1 cellular context compared by ENCODE assay signal in genomic region chr6:33204415-33205171, GRCh38.
TF ChIP-seq lines count a peak whose summit lies in the region.

HSD17B8 (plus strand) TSS chr6:33204655; CDS start chr6:33204669, 14 bp downstream.

TF ChIP-seq in K562, 482 proteins besides CTCF, POLR2A, EP300 and RAD21 (continued from another document and continues in another):
- peak; percentile 45; the same call in 1 of the 2 replicates for TF ChIP-seq EP400 (IDR thresholded peaks at IDR 0.05)
- TF ChIP-seq BCOR (IDR thresholded peaks at IDR 0.05) = no peak
- no peak for TF ChIP-seq ARID3A (IDR thresholded peaks at IDR 0.05; ENCODE audit: borderline replicate concordance, low read depth, low read length)
- TF ChIP-seq ZNF785 (CRISPR knock-in tag; IDR thresholded peaks at IDR 0.05) = no peak
- peak; percentile 85 to 86 for TF ChIP-seq NRF1 (conservative IDR thresholded peaks at IDR 0.05 in 1 of 2, IDR thresholded peaks at IDR 0.05 in 1 of 2)
- no peak for TF ChIP-seq FOXJ3 (CRISPR knock-in tag; IDR thresholded peaks at IDR 0.05)
- TF ChIP-seq JUN (IDR thresholded peaks at IDR 0.05; ENCODE audit: borderline replicate concordance, low read depth, low read length) = no peak
- no peak for TF ChIP-seq JUN (CRISPR knock-in tag; IDR thresholded peaks at IDR 0.05; ENCODE audit: borderline replicate concordance)
- TF ChIP-seq ZNF280B (CRISPR knock-in tag; IDR thresholded peaks at IDR 0.05) = no peak; the same call in 1 of the 2 replicates
- TF ChIP-seq RBM25 (IDR thresholded peaks at IDR 0.05; ENCODE audit: low read depth, low read length, severe bottlenecking) = peak; percentile 46
- peak; percentile 5 for TF ChIP-seq CTCFL (IDR thresholded peaks at IDR 0.05; ENCODE audit: borderline replicate concordance, insufficient read depth, low read depth, low read length, poor library complexity, severe bottlenecking)
- no peak for TF ChIP-seq PATZ1 (CRISPR knock-in tag; IDR thresholded peaks at IDR 0.05; ENCODE audit: borderline replicate concordance)
- no peak for TF ChIP-seq SMARCE1 (IDR thresholded peaks at IDR 0.05)
- no peak for TF ChIP-seq FOXA3 (CRISPR knock-in tag; conservative IDR thresholded peaks at IDR 0.05 in 1 of 2, IDR thresholded peaks at IDR 0.05 in 1 of 2)
- TF ChIP-seq CBX3 (IDR thresholded peaks at IDR 0.05; ENCODE audit: borderline replicate concordance in 1 of 2, low read length in 2 of 2) = 0 out of 3 replicates have a peak, but pooled peaks of 1 of the 2 experiments have one; percentile 8
- no peak for TF ChIP-seq MTF1 (CRISPR knock-in tag; IDR thresholded peaks at IDR 0.05; ENCODE audit: borderline replicate concordance)
- no peak; the same call in 1 of the 2 replicates for TF ChIP-seq ZNF609 (CRISPR knock-in tag; IDR thresholded peaks at IDR 0.05; ENCODE audit: borderline replicate concordance)
- TF ChIP-seq CEBPZ (IDR thresholded peaks at IDR 0.05; ENCODE audit: borderline replicate concordance, low read depth, low read length) = no peak
- TF ChIP-seq GTF2E2 (tag; IDR thresholded peaks at IDR 0.05) = no peak
- TF ChIP-seq IRF1 (CRISPR knock-in tag; IDR thresholded peaks at IDR 0.05; ENCODE audit: borderline replicate concordance) = no peak
- TF ChIP-seq PKNOX1 (IDR thresholded peaks at IDR 0.05) = peak; percentile 61
- no peak for TF ChIP-seq PTRF (tag; IDR thresholded peaks at IDR 0.05)
- no peak for TF ChIP-seq NFXL1 (CRISPR knock-in tag; IDR thresholded peaks at IDR 0.05)
- TF ChIP-seq ZC3H8 (IDR thresholded peaks at IDR 0.05) = no peak
- peak; percentile 91 for TF ChIP-seq SP1 (CRISPR knock-in tag; IDR thresholded peaks at IDR 0.05)
- TF ChIP-seq ASH1L (IDR thresholded peaks at IDR 0.05; ENCODE audit: borderline replicate concordance, low read depth, partially characterized antibody) = no peak
- TF ChIP-seq HEY1 (CRISPR knock-in tag; IDR thresholded peaks at IDR 0.05; ENCODE audit: borderline replicate concordance) = no peak
- TF ChIP-seq ZBTB49 (CRISPR knock-in tag; IDR thresholded peaks at IDR 0.05; ENCODE audit: borderline replicate concordance) = no peak
- TF ChIP-seq FOSL1 (tag; conservative IDR thresholded peaks at IDR 0.05) = no peak
- no peak for TF ChIP-seq HMGXB4 (CRISPR knock-in tag; IDR thresholded peaks at IDR 0.05)
